ENCODE assay signal across 8 cellular contexts in genomic region chr7:99928994-99929729, GRCh38. TPM values are rescaled to one million over a fixed set of nuclear protein-coding genes. Genes with fewer than 3 reads are reported as not detected.
DNase-seq lines count a peak whose midpoint lies in the region; ATAC-seq, FAIRE-seq and TF ChIP-seq lines count a peak whose summit lies in the region.

GJC3 (minus strand) TSS chr7:99929620; CDS start chr7:99929620, 0 bp downstream.

- peak within 1 kb of the TSS; percentile 96 for H3K4ac ChIP-seq in H1 (replicated peaks; ENCODE audit: insufficient read length, low read depth, low read length)

- H2BK15ac ChIP-seq in H1 (ENCODE audit: low read length) = peak within 1 kb of the TSS; percentile 4; the same call in 1 of the 2 replicates

- H3K4me2 ChIP-seq in H1 (ENCODE audit: insufficient read depth in 1 of 2, low read depth in 2 of 2, low read length in 2 of 2) = peak within 1 kb of the TSS; percentile 9 to 48

- H4K8ac ChIP-seq in H1 (ENCODE audit: extremely low read depth, insufficient read depth, low read length) = peak within 1 kb of the TSS; percentile 87; the same call in 1 of the 2 replicates

- TF ChIP-seq CTCF in H1 (IDR thresholded peaks at IDR 0.05; ENCODE audit: control extremely low read depth in 1 of 3, insufficient read depth in 1 of 3, low read depth in 1 of 3, low read length in 3 of 3) = peak; percentile 36 to 58 (median 57)

- H3K4me3 Mint-ChIP-seq in activated CD4-positive, alpha-beta T cell treated with anti-CD3 and anti-CD28 coated beads, Interleukin-2, amount 10 ng/mL, durations not matched to agents 24 days and 14 days = peak within 1 kb of the TSS; percentile 76
- H3K4me3 Mint-ChIP-seq in stimulated activated naive CD8-positive, alpha-beta T cell treated with anti-CD3 and anti-CD28 coated beads, Interleukin-15, amount 100 ng/mL, for 72 hours = peak within 1 kb of the TSS; percentile 76 to 83

- CTCF ChIA-PET in H1 (lab: Charles Lee; ENCODE audit: partially characterized antibody) = interaction anchor here (0.6 to 2.7 kb wide), 22 partner anchors 10 to 357 kb away, joined by 3 to 27 read pairs (median 5); partner anchors contain the start of gene ZSCAN21

- no peak within 1 kb of the TSS for H2AK5ac ChIP-seq in H1 (ENCODE audit: low read depth, low read length)

- TF ChIP-seq RAD21 in H1 (IDR thresholded peaks at IDR 0.05 in 1 of 2, conservative IDR thresholded peaks at IDR 0.05 in 1 of 2; ENCODE audit: low read depth in 2 of 2, low read length in 2 of 2) = peak; percentile 64 to 75

- no peak for TF ChIP-seq EP300 in H1 (IDR thresholded peaks at IDR 0.05; ENCODE audit: borderline replicate concordance in 1 of 2, low read depth in 2 of 2, low read length in 2 of 2)

- no peaks in the 10 kb centered on the region for H3K79me1 ChIP-seq in H1 (ENCODE audit: low read depth, low read length)

- WGBS in H1 (ENCODE audit: extremely low coverage in 1 of 2, insufficient coverage in 1 of 2, insufficient read length in 1 of 2, insufficient replicate concordance in 2 of 2, low coverage in 1 of 2, low lambda C conversion rate in 2 of 2, missing lambda C conversion rate in 1 of 2), 2 experiments = 36% methylated on average over 22 of the region's 22 CpGs; no CpG with 5 or more reads in 1 of the 2 experiments

- no peaks in the 10 kb centered on the region for H3K23me2 ChIP-seq in H1 (ENCODE audit: low read depth, low read length)

- no peaks in the 10 kb centered on the region for H4K20me1 ChIP-seq in H1 (replicated peaks in 1 of 2; ENCODE audit: control insufficient read depth in 1 of 2, insufficient read depth in 2 of 2, low read length in 2 of 2)

- 0 out of 2 replicates have a peak within 1 kb of the TSS, but pooled peaks have one; percentile 16 for H3K27ac ChIP-seq in H1 (ENCODE audit: low read depth, low read length)

- no peak within 1 kb of the TSS for H3K9ac ChIP-seq in H1 (replicated peaks in 1 of 4; ENCODE audit: extremely low read depth in 1 of 4, low read depth in 3 of 4, low read length in 3 of 4)

- peak within 1 kb of the TSS; percentile 9; the same call in 1 of the 2 replicates for H2BK5ac ChIP-seq in H1 (ENCODE audit: low read depth, low read length)

- no peak within 1 kb of the TSS for H2BK120ac ChIP-seq in H1 (replicated peaks; ENCODE audit: low read depth, low read length)

- peak within 1 kb of the TSS; percentile 49; the same call in 1 of the 2 replicates for H2BK20ac ChIP-seq in H1 (ENCODE audit: low read length)

- H3K9me3 ChIP-seq in H1 (ENCODE audit: insufficient read depth in 2 of 2, low read depth in 1 of 2, low read length in 1 of 2) = no peaks in the 10 kb centered on the region

- peak; percentile 94 for ATAC-seq in stimulated activated naive CD8-positive, alpha-beta T cell treated with anti-CD3 and anti-CD28 coated beads, Interleukin-15, amount 100 ng/mL, for 72 hours
- no peak for ATAC-seq in GM21529 (IDR thresholded peaks at IDR 0.05; ENCODE audit: unreplicated experiment)

- H3K9me3 Mint-ChIP-seq in activated CD4-positive, alpha-beta T cell treated with anti-CD3 and anti-CD28 coated beads, Interleukin-2, amount 10 ng/mL, durations not matched to agents 24 days and 14 days = no peaks in the 10 kb centered on the region
- H3K9me3 Mint-ChIP-seq in stimulated activated naive CD8-positive, alpha-beta T cell treated with anti-CD3 and anti-CD28 coated beads, Interleukin-15, amount 100 ng/mL, for 72 hours = no peaks in the 10 kb centered on the region

- TF ChIP-seq POLR2A in H1 (IDR thresholded peaks at IDR 0.05; ENCODE audit: control extremely low read depth in 1 of 2, low read depth in 2 of 2, low read length in 2 of 2) = peak in 1 of 2 experiments; percentile 40; a peak in 1 of 3 replicates

- peaks cover 2 to 7% (median 4%) of the 10 kb centered on the region in 4 experiments; a peak in 5 of 7 replicates for H3K4me1 ChIP-seq in H1 (replicated peaks in 1 of 4; ENCODE audit: control insufficient read depth in 3 of 4, insufficient read depth in 4 of 4, low read length in 3 of 4)

- H3K23ac ChIP-seq in H1 (ENCODE audit: insufficient read length) = no peak within 1 kb of the TSS

- no peak within 1 kb of the TSS for H3K14ac ChIP-seq in H1 (ENCODE audit: insufficient read length)

- no peaks in the 10 kb centered on the region for H3K36me3 ChIP-seq in H1 (ENCODE audit: control insufficient read depth in 2 of 4, insufficient read depth in 4 of 4, low read length in 3 of 4)

- no peak within 1 kb of the TSS for H3K56ac ChIP-seq in H1 (replicated peaks; ENCODE audit: insufficient read length, low read depth, low read length)

- H3K4me3 ChIP-seq in H1 (ENCODE audit: extremely low read depth in 1 of 4, insufficient read depth in 2 of 4, low read depth in 3 of 4, low read length in 4 of 4) = peak within 1 kb of the TSS; percentile 22 to 49 (median 26); a peak in 7 of 8 replicates

- peak within 1 kb of the TSS; percentile 16 for H3K27ac Mint-ChIP-seq in activated CD4-positive, alpha-beta T cell treated with anti-CD3 and anti-CD28 coated beads, Interleukin-2, amount 10 ng/mL, durations not matched to agents 24 days and 14 days
- peak within 1 kb of the TSS; percentile 69 to 75 for H3K27ac Mint-ChIP-seq in stimulated activated naive CD8-positive, alpha-beta T cell treated with anti-CD3 and anti-CD28 coated beads, Interleukin-15, amount 100 ng/mL, for 72 hours

- peak within 1 kb of the TSS; percentile 84 for H4K91ac ChIP-seq in H1 (replicated peaks; ENCODE audit: insufficient read length, low read length)

- H3K36me3 Mint-ChIP-seq in activated CD4-positive, alpha-beta T cell treated with anti-CD3 and anti-CD28 coated beads, Interleukin-2, amount 10 ng/mL, durations not matched to agents 24 days and 14 days (ENCODE audit: low read depth) = no peaks in the 10 kb centered on the region

- peaks cover 18% of the 10 kb centered on the region for H3K4me1 Mint-ChIP-seq in activated CD4-positive, alpha-beta T cell treated with anti-CD3 and anti-CD28 coated beads, Interleukin-2, amount 10 ng/mL, durations not matched to agents 24 days and 14 days
- peaks cover 25% of the 10 kb centered on the region for H3K4me1 Mint-ChIP-seq in stimulated activated naive CD8-positive, alpha-beta T cell treated with anti-CD3 and anti-CD28 coated beads, Interleukin-15, amount 100 ng/mL, for 72 hours

- FAIRE-seq in H1 (lab: Jason Lieb, UNC) = peak; percentile 39

- DNase-seq in AG08396 (ENCODE audit: low spot score) (peak; percentile 51), GM19238 (ENCODE audit: insufficient read length, low spot score) (peak; percentile 31), NCI-H2227 treated with DMSO at 0.1 percent for 48 hours (lab: John Stamatoyannopoulos, UW) (peak; percentile 74), H1 (ENCODE audit: low read depth in 1 of 2, low spot score in 2 of 2) (peak in 1 of 2 experiments; percentile 82), medulla oblongata (ENCODE audit: extremely low spot score) (peak; percentile 54)
- peak; percentile 85 for DNase-seq in activated CD4-positive, alpha-beta T cell treated with anti-CD3 and anti-CD28 coated beads, Interleukin-2, amount 10 ng/mL, durations not matched to agents 24 days and 14 days
- DNase-seq in stimulated activated naive CD8-positive, alpha-beta T cell treated with anti-CD3 and anti-CD28 coated beads, Interleukin-15, amount 100 ng/mL, for 72 hours = peak; percentile 30 to 52

- H2BK12ac ChIP-seq in H1 (ENCODE audit: low read depth, low read length) = peak within 1 kb of the TSS; percentile 42; the same call in 1 of the 2 replicates

- H3K27me3 Mint-ChIP-seq in activated CD4-positive, alpha-beta T cell treated with anti-CD3 and anti-CD28 coated beads, Interleukin-2, amount 10 ng/mL, durations not matched to agents 24 days and 14 days = peaks cover 34% of the 10 kb centered on the region
- peaks cover 28% of the 10 kb centered on the region for H3K27me3 Mint-ChIP-seq in stimulated activated naive CD8-positive, alpha-beta T cell treated with anti-CD3 and anti-CD28 coated beads, Interleukin-15, amount 100 ng/mL, for 72 hours

- H4K5ac ChIP-seq in H1 (ENCODE audit: insufficient read length, low read depth, low read length) = peak within 1 kb of the TSS; percentile 28

- H3K79me2 ChIP-seq in H1 (ENCODE audit: control insufficient read depth in 1 of 2, insufficient read depth in 2 of 2, low read length in 2 of 2) = no peaks in the 10 kb centered on the region

- POLR2A ChIA-PET in H1 (lab: Charles Lee; ENCODE audit: partially characterized antibody) = interaction anchor here (0.9 to 3.4 kb wide), 6 partner anchors 10 to 500 kb away, joined by 3 to 45 read pairs (median 6); partner anchors contain the start of genes AP4M1 and MCM7

- intact Hi-C loops in activated CD4-positive, alpha-beta T cell treated with anti-CD3 and anti-CD28 coated beads, Interleukin-2, amount 10 ng/mL, durations not matched to agents 24 days and 14 days (cut with micrococcal nuclease) = loop anchor here (1.0 kb wide), 1 partner anchor 20 kb away; no protein-coding TSS in a partner anchor

- no peaks in the 10 kb centered on the region for H3K27me3 ChIP-seq in H1 (replicated peaks in 1 of 4; ENCODE audit: control insufficient read depth in 3 of 4, extremely low read depth in 1 of 4, insufficient read depth in 3 of 4, low read length in 3 of 4)

- H3K18ac ChIP-seq in H1 (ENCODE audit: extremely low read depth, low read length) = no peak within 1 kb of the TSS

- peak within 1 kb of the TSS; percentile 77; the same call in 1 of the 2 replicates for H2AFZ ChIP-seq in H1 (ENCODE audit: low read length)

TF ChIP-seq in H1, 55 proteins besides CTCF, POLR2A, EP300 and RAD21 (continues in another document):
- no peak for TF ChIP-seq ATF3 (IDR thresholded peaks at IDR 0.05; ENCODE audit: insufficient read depth, low read depth, low read length)
- 0 out of 2 replicates have a peak, but pooled peaks have one; percentile 22 for TF ChIP-seq PHF8 (conservative IDR thresholded peaks at IDR 0.05; ENCODE audit: low read depth, low read length)
- TF ChIP-seq FOSL1 (IDR thresholded peaks at IDR 0.05; ENCODE audit: insufficient read depth, low read depth, low read length) = no peak

RNA-seq across cellular contexts. Expression of gene GJC3, which starts in this region (rescaled TPM):
- total RNA-seq in activated CD4-positive, alpha-beta T cell treated with anti-CD3 and anti-CD28 coated beads, Interleukin-2, amount 10 ng/mL, durations not matched to agents 24 days and 14 days = 0.36 TPM in 1 of 2 replicates, not detected in the other
- total RNA-seq in H1 (2021; fragmentation: NEBNext Ultra II Directional; extraction: Animal tissue kit (Norgen Biotek cat#: 25700)) = 2.5 and 3.0 TPM in 2 replicates
- polyA plus RNA-seq in H1 (2011; rRNA removed) = 1.7 and 2.7 TPM in 2 replicates
- 2.2 TPM for polyA plus RNA-seq in H1 (2011; cell fraction: cytosol; rRNA removed)
- 1.9 TPM for polyA plus RNA-seq in H1 (2011; cell fraction: nucleus; rRNA removed)
- polyA plus RNA-seq in H1 (2012, experiment 1 of 2) = 0.81 to 3.6 TPM (median 2.4 TPM) in 4 replicates
- polyA plus RNA-seq in H1 (2012, experiment 2 of 2) = 1.3 TPM
- polyA plus RNA-seq in H1 (2013, experiment 1 of 2) = 1.5 TPM
- polyA plus RNA-seq in H1 (2013, experiment 2 of 2) = 1.7 TPM
- 0.66 and 1.7 TPM in 2 replicates for polyA minus RNA-seq in H1 (2011; rRNA and poly(A)+ RNA removed)
- not detected for polyA minus RNA-seq in H1 (2011; cell fraction: cytosol; rRNA and poly(A)+ RNA removed)
- polyA minus RNA-seq in H1 (2011; cell fraction: nucleus; rRNA and poly(A)+ RNA removed) = 2.4 TPM

Comparison
In these comparisons a context has a peak if more than half of its experiments do, and no peak if none do; other contexts are left out.
1. Peak in DNase-seq in activated CD4-positive, alpha-beta T cell treated with anti-CD3 and anti-CD28 coated beads, Interleukin-2, amount 10 ng/mL, durations not matched to agents 24 days and 14 days; RNA of the gene not detected or under 1 TPM.